In the genomic region with DNA sequence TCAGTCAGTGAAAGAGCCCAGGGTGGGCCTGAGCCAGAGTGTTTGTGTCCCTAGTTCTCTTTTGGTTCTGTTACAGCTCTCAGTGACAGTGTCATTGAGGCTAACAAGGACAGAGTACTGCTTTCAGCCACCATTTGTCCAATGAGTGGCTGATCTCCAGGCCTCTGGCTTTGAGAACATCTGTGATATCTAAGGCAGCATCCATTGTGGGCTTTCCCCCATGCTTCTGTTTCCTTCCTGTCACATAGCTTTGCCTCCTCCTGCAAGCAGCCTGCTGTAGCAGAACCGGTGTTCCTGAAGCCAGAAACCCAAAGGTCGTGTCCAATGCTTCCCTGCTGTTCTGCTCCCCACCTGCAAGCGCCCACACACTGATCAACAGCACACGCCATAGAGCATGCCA, we compare ENCODE assay signal across 18 cellular contexts.
DNase-seq lines count a peak whose midpoint lies in the region; ATAC-seq and TF ChIP-seq lines count a peak whose summit lies in the region.
"Had no signal": no experiment of that assay in that cellular context is flagged by ENCODE, and none has a peak within 500 bp of the region (broad histone marks: within the 10 kb centered on the region; RNA-seq: fewer than 3 reads in every experiment).

No MANE protein-coding gene starts in this region.

- H3K36me3 ChIP-seq in DND-41 (ENCODE audit: insufficient read depth, low read length) (peaks cover 94% of the 10 kb centered on the region), GM23338 (ENCODE audit: insufficient read depth) (no peaks in the 10 kb centered on the region)
- H3K36me3 ChIP-seq: thoracic aorta had no signal

- no peak overlapping the region for H3K9ac ChIP-seq in DND-41 (ENCODE audit: low read depth, low read length)
- H3K9ac ChIP-seq: parathyroid adenoma had no signal

- H3K4me1 ChIP-seq in DND-41 (ENCODE audit: insufficient read depth, low read length): no peaks in the 10 kb centered on the region
- peaks cover 15% of the 10 kb centered on the region for H3K4me1 ChIP-seq in GM23338 (ENCODE audit: insufficient read depth)
- H3K4me1 ChIP-seq: parathyroid adenoma had no signal

- TF ChIP-seq CTCF in DND-41 (IDR thresholded peaks at IDR 0.05; ENCODE audit: borderline replicate concordance, extremely low read depth, low read length, poor library complexity, severe bottlenecking) (no peak), GM23338 (conservative IDR thresholded peaks at IDR 0.05; ENCODE audit: low read depth in 2 of 2) (no peak)

- H3K4me3 Mint-ChIP-seq in activated CD8-positive, alpha-beta memory T cell treated with anti-CD3 and anti-CD28 coated beads, Interleukin-2, amount 10 ng/mL, durations not matched to agents 7 days and 5 days: no peak overlapping the region
- peak overlapping the region; percentile 82 for H3K4me3 Mint-ChIP-seq in activated T-helper 17 cell treated with anti-CD3 and anti-CD28 coated beads, Interleukin-2, amount 50 U/mL, for 72 hours
- H3K4me3 Mint-ChIP-seq in naive thymus-derived CD8-positive, alpha-beta T cell: peak overlapping the region in 9 of 10 donors; percentile 19 to 76 (median 61)
- no peak overlapping the region for H3K4me3 Mint-ChIP-seq in GM23338
- H3K4me3 Mint-ChIP-seq: endodermal cell had no signal

- CTCF ChIA-PET in activated CD8-positive, alpha-beta memory T cell treated with anti-CD3 and anti-CD28 coated beads, Interleukin-2, amount 10 ng/mL, durations not matched to agents 7 days and 5 days (lab: Charles Lee): interaction anchor here (5.1 kb wide), 1 partner anchor 167 kb away, joined by 30 read pairs; no protein-coding TSS in a partner anchor

- peaks cover 86% of the 10 kb centered on the region for H3K36me3 Mint-ChIP-seq in activated CD8-positive, alpha-beta memory T cell treated with anti-CD3 and anti-CD28 coated beads, Interleukin-2, amount 10 ng/mL, durations not matched to agents 7 days and 5 days
- peaks cover 100% of the 10 kb centered on the region for H3K36me3 Mint-ChIP-seq in activated T-helper 17 cell treated with anti-CD3 and anti-CD28 coated beads, Interleukin-2, amount 50 U/mL, for 72 hours (ENCODE audit: low read depth)
- H3K36me3 Mint-ChIP-seq in naive thymus-derived CD8-positive, alpha-beta T cell: peaks cover 10 to 91% (median 21%) of the 10 kb centered on the region in 3 donors
- no peaks in the 10 kb centered on the region for H3K36me3 Mint-ChIP-seq in GM23338 (ENCODE audit: low read depth)

- no peak for ATAC-seq in activated CD8-positive, alpha-beta memory T cell treated with anti-CD3 and anti-CD28 coated beads, Interleukin-2, amount 10 ng/mL, durations not matched to agents 7 days and 5 days
- ATAC-seq in DND-41 (ENCODE audit: insufficient read depth, low read depth): no peak
- no peak for ATAC-seq in activated T-helper 17 cell treated with anti-CD3 and anti-CD28 coated beads, Interleukin-2, amount 50 U/mL, for 72 hours (replicated peaks)
- ATAC-seq in naive thymus-derived CD8-positive, alpha-beta T cell: peak; percentile 21 to 45
- ATAC-seq in GM23338: no peak
- ATAC-seq: sciatic nerve had no signal

- H3K27me3 Mint-ChIP-seq in activated CD8-positive, alpha-beta memory T cell treated with anti-CD3 and anti-CD28 coated beads, Interleukin-2, amount 10 ng/mL, durations not matched to agents 7 days and 5 days: no peaks in the 10 kb centered on the region
- H3K27me3 Mint-ChIP-seq in activated T-helper 17 cell treated with anti-CD3 and anti-CD28 coated beads, Interleukin-2, amount 50 U/mL, for 72 hours: no peaks in the 10 kb centered on the region
- H3K27me3 Mint-ChIP-seq in naive thymus-derived CD8-positive, alpha-beta T cell: no peaks in the 10 kb centered on the region
- H3K27me3 Mint-ChIP-seq in GM23338 (ENCODE audit: insufficient read depth, low read depth, poor library complexity): no peaks in the 10 kb centered on the region

- H3K4me3 ChIP-seq in DND-41 (ENCODE audit: low read depth in 1 of 2, low read length in 2 of 2) (no peak overlapping the region), GM23338 (no peak overlapping the region)
- H3K4me3 ChIP-seq: thoracic aorta had no signal

- H3K4me2 ChIP-seq in DND-41 (ENCODE audit: insufficient read depth, low read length) (no peak overlapping the region), GM23338 (no peak overlapping the region)

- H3K4me1 Mint-ChIP-seq in activated CD8-positive, alpha-beta memory T cell treated with anti-CD3 and anti-CD28 coated beads, Interleukin-2, amount 10 ng/mL, durations not matched to agents 7 days and 5 days: peaks cover 81% of the 10 kb centered on the region
- peaks cover 59% of the 10 kb centered on the region for H3K4me1 Mint-ChIP-seq in activated T-helper 17 cell treated with anti-CD3 and anti-CD28 coated beads, Interleukin-2, amount 50 U/mL, for 72 hours
- peaks cover 32 to 95% (median 94%) of the 10 kb centered on the region in 4 donors for H3K4me1 Mint-ChIP-seq in naive thymus-derived CD8-positive, alpha-beta T cell
- H3K4me1 Mint-ChIP-seq in GM23338: peaks cover 13% of the 10 kb centered on the region

- no peak overlapping the region for H2AFZ ChIP-seq in DND-41 (ENCODE audit: low read depth, low read length)
- H2AFZ ChIP-seq in GM23338: no peak overlapping the region
- H2AFZ ChIP-seq: parathyroid adenoma had no signal

- H3F3A ChIP-seq in GM23338 (replicated peaks; ENCODE audit: low read depth): no peaks in the 10 kb centered on the region

- H3K27ac Mint-ChIP-seq in activated CD8-positive, alpha-beta memory T cell treated with anti-CD3 and anti-CD28 coated beads, Interleukin-2, amount 10 ng/mL, durations not matched to agents 7 days and 5 days: peak overlapping the region; percentile 82
- peak overlapping the region; percentile 87 for H3K27ac Mint-ChIP-seq in activated T-helper 17 cell treated with anti-CD3 and anti-CD28 coated beads, Interleukin-2, amount 50 U/mL, for 72 hours
- H3K27ac Mint-ChIP-seq in naive thymus-derived CD8-positive, alpha-beta T cell: peak overlapping the region in 9 of 10 donors; percentile 76 to 96 (median 91)
- H3K27ac Mint-ChIP-seq in GM23338: no peak overlapping the region
- H3K27ac Mint-ChIP-seq: endodermal cell had no signal

- H3K27ac ChIP-seq in DND-41 (ENCODE audit: low read length) (0 out of 2 replicates have a peak overlapping the region, but pooled peaks have one; percentile 0), GM23338 (ENCODE audit: low read depth) (no peak overlapping the region)
- H3K27ac ChIP-seq: C4-2B, parathyroid adenoma, thoracic aorta had no signal

- DNase-seq in activated CD8-positive, alpha-beta memory T cell treated with anti-CD3 and anti-CD28 coated beads, Interleukin-2, amount 10 ng/mL, durations not matched to agents 7 days and 5 days: no peak
- no peak for DNase-seq in activated CD8-positive, alpha-beta memory T cell treated with anti-CD3 and anti-CD28 coated beads, Interleukin-2, amount 50 U/mL, for 48 hours
- DNase-seq in DND-41 (no peak), GM23338 (ENCODE audit: low spot score) (no peak), GF-D8 (lab: John Stamatoyannopoulos, UW) (no peak), epidermal melanocyte (ENCODE audit: insufficient read length, low spot score) (no peak)
- DNase-seq in naive thymus-derived CD8-positive, alpha-beta T cell: no peak
- DNase-seq: activated gamma-delta T cell treated with Interleukin-2 at 50 U/mL for 16 hours, endodermal cell, GOT3, KBM-7, NCI-H748 treated with DMSO at 0.1 percent for 48 hours, Right ventricle myocardium superior had no signal

- H3K27me3 ChIP-seq in DND-41 (ENCODE audit: insufficient read depth, low read length, poor library complexity): no peaks in the 10 kb centered on the region
- no peaks in the 10 kb centered on the region for H3K27me3 ChIP-seq in GM23338 (ENCODE audit: insufficient read depth)

- POLR2A ChIA-PET in naive thymus-derived CD8-positive, alpha-beta T cell (lab: Charles Lee): interaction anchor here (1.1 to 44.8 kb wide), 13 partner anchors 9 to 145 kb away, joined by 3 to 1553 read pairs (median 4); partner anchors contain the start of gene IKZF1

- H4K20me1 ChIP-seq in DND-41 (ENCODE audit: insufficient read depth, low read length) (no peaks in the 10 kb centered on the region; the same call in 1 of the 2 replicates), GM23338 (replicated peaks; ENCODE audit: insufficient read depth) (no peaks in the 10 kb centered on the region)

- no peaks in the 10 kb centered on the region for H3K9me3 Mint-ChIP-seq in activated CD8-positive, alpha-beta memory T cell treated with anti-CD3 and anti-CD28 coated beads, Interleukin-2, amount 10 ng/mL, durations not matched to agents 7 days and 5 days (ENCODE audit: low read depth)
- H3K9me3 Mint-ChIP-seq in activated T-helper 17 cell treated with anti-CD3 and anti-CD28 coated beads, Interleukin-2, amount 50 U/mL, for 72 hours: no peaks in the 10 kb centered on the region
- no peaks in the 10 kb centered on the region for H3K9me3 Mint-ChIP-seq in naive thymus-derived CD8-positive, alpha-beta T cell
- no peaks in the 10 kb centered on the region for H3K9me3 Mint-ChIP-seq in GM23338
- H3K9me3 Mint-ChIP-seq: endodermal cell had no signal

- H3K9me2 ChIP-seq in GM23338 (ENCODE audit: insufficient read depth): no peaks in the 10 kb centered on the region

- no peaks in the 10 kb centered on the region for H3K9me3 ChIP-seq in DND-41 (ENCODE audit: insufficient read depth, low read length, severe bottlenecking)
- H3K9me3 ChIP-seq: thoracic aorta had no signal

- H3K79me2 ChIP-seq in DND-41 (ENCODE audit: insufficient read depth, low read length): peaks cover 63% of the 10 kb centered on the region
- no peaks in the 10 kb centered on the region for H3K79me2 ChIP-seq in GM23338 (replicated peaks; ENCODE audit: insufficient read depth)
- H3K79me2 ChIP-seq: parathyroid adenoma had no signal

TF ChIP-seq in GM23338, 12 proteins besides CTCF, POLR2A, EP300 and RAD21:
- TF ChIP-seq CREB1 (CRISPR knock-in tag; IDR thresholded peaks at IDR 0.05; ENCODE audit: low read depth) (no peak), EZH2phosphoT487 (IDR thresholded peaks at IDR 0.05; ENCODE audit: unreplicated experiment) (no peak), ZNF114 (CRISPR knock-in tag; IDR thresholded peaks at IDR 0.05) (no peak), ZNF331 (CRISPR knock-in tag; IDR thresholded peaks at IDR 0.05; ENCODE audit: low read depth) (no peak)

Comparison
In these comparisons a context has a peak if more than half of its experiments do, and no peak if none do; other contexts are left out.
1. ATAC-seq: peak in naive thymus-derived CD8-positive, alpha-beta T cell (2 of 2); none in activated CD8-positive, alpha-beta memory T cell treated with anti-CD3 and anti-CD28 coated beads, Interleukin-2, amount 10 ng/mL, durations not matched to agents 7 days and 5 days (single experiment), DND-41 (single experiment), activated T-helper 17 cell treated with anti-CD3 and anti-CD28 coated beads, Interleukin-2, amount 50 U/mL, for 72 hours (single experiment) and GM23338 (single experiment).
2. H3K4me3 Mint-ChIP-seq: peak in activated T-helper 17 cell treated with anti-CD3 and anti-CD28 coated beads, Interleukin-2, amount 50 U/mL, for 72 hours (single experiment) and naive thymus-derived CD8-positive, alpha-beta T cell (9 of 10); none in activated CD8-positive, alpha-beta memory T cell treated with anti-CD3 and anti-CD28 coated beads, Interleukin-2, amount 10 ng/mL, durations not matched to agents 7 days and 5 days (single experiment) and GM23338 (single experiment).